In genomic region chr7:88664630-88665233, GRCh38 we compare ENCODE assay signal across 14 cellular contexts.
DNase-seq lines count a peak whose midpoint lies in the region; ATAC-seq and TF ChIP-seq lines count a peak whose summit lies in the region.
"Had no signal": no experiment of that assay in that cellular context is flagged by ENCODE, and none has a peak within 500 bp of the region (broad histone marks: within the 10 kb centered on the region; RNA-seq: fewer than 3 reads in every experiment).

No MANE protein-coding gene starts in this region.

- H3K27ac ChIP-seq in body of pancreas, result no peak overlapping the region
- no peak overlapping the region for H3K27ac ChIP-seq in MM.1S (ENCODE audit: low read length)
- H3K27ac ChIP-seq: SK-N-MC, transverse colon had no signal

- H3K4me2 ChIP-seq in MM.1S (ENCODE audit: low read depth, low read length), result no peak overlapping the region

- H3K9me3 Mint-ChIP-seq in activated T-cell treated with anti-CD3 and anti-CD28 coated beads, Interleukin-2, amount 50 U/mL, for 4 hours, result no peaks in the 10 kb centered on the region
- H3K9me3 Mint-ChIP-seq: brain had no signal

- H3K79me2 ChIP-seq in MM.1S (ENCODE audit: low read length), result no peaks in the 10 kb centered on the region

- H2AFZ ChIP-seq in MM.1S (ENCODE audit: low read length), result no peak overlapping the region

- H3K27me3 Mint-ChIP-seq in activated T-cell treated with anti-CD3 and anti-CD28 coated beads, Interleukin-2, amount 50 U/mL, for 4 hours (ENCODE audit: low read depth), result no peaks in the 10 kb centered on the region
- H3K27me3 Mint-ChIP-seq: brain had no signal

- TF ChIP-seq POLR2A in body of pancreas (IDR thresholded peaks at IDR 0.05), result no peak

- DNase-seq in AG08395 (ENCODE audit: low spot score), result peak; percentile 19
- DNase-seq in HPDE6-E6E7 (ENCODE audit: extremely low spot score), result peak; percentile 9
- DNase-seq in body of pancreas, result peak in 1 of 4 donors; percentile 25
- DNase-seq in iPS-NIHi11 (ENCODE audit: low spot score), result peak; percentile 48
- no peak for DNase-seq in activated naive CD4-positive, alpha-beta T cell treated with Interleukin-2 at 50 U/mL for 16 hours
- DNase-seq in activated T-cell treated with anti-CD3 and anti-CD28 coated beads, Interleukin-2, amount 50 U/mL, for 4 hours, result no peak
- no peak for DNase-seq in SHP77 treated with DMSO at 0.1 percent for 48 hours (lab: John Stamatoyannopoulos, UW)
- no peak for DNase-seq in MM.1S
- DNase-seq: activated CD4-positive, CD25-positive, alpha-beta regulatory T cell treated with anti-CD3 and anti-CD28 coated beads, Interleukin-2, amount 50 U/mL, for 72 hours; NCI-H187; stimulated activated CD4-positive, alpha-beta T cell treated with anti-CD3 and anti-CD28 coated beads, Interleukin-12 subunit alpha, Interleukin-12 subunit beta, amount 100 ng/mL, for 4 hours; transverse colon had no signal

- peak; percentile 40 for ATAC-seq in body of pancreas
- ATAC-seq in activated T-cell treated with anti-CD3 and anti-CD28 coated beads, Interleukin-2, amount 50 U/mL, for 4 hours, result no peak

- H3K36me3 Mint-ChIP-seq in activated T-cell treated with anti-CD3 and anti-CD28 coated beads, Interleukin-2, amount 50 U/mL, for 4 hours (ENCODE audit: insufficient read depth), result no peaks in the 10 kb centered on the region
- H3K36me3 Mint-ChIP-seq: brain had no signal

- no peaks in the 10 kb centered on the region for H3K27me3 ChIP-seq in body of pancreas
- H3K27me3 ChIP-seq in MM.1S (replicated peaks; ENCODE audit: insufficient read depth, low read length), result no peaks in the 10 kb centered on the region
- H3K27me3 ChIP-seq: transverse colon had no signal

- H3K9me2 ChIP-seq in MM.1S (replicated peaks; ENCODE audit: insufficient read depth, low read length), result no peaks in the 10 kb centered on the region

- no peak overlapping the region for H3K9ac ChIP-seq in MM.1S (ENCODE audit: low read length)

- H3F3A ChIP-seq in MM.1S (ENCODE audit: insufficient read depth, low read length), result no peaks in the 10 kb centered on the region

- H3K4me3 ChIP-seq in body of pancreas, result no peak overlapping the region
- no peak overlapping the region for H3K4me3 ChIP-seq in MM.1S (ENCODE audit: low read length)
- H3K4me3 ChIP-seq: SK-N-MC, transverse colon had no signal

- TF ChIP-seq CTCF in body of pancreas (IDR thresholded peaks at IDR 0.05) (no peak), MM.1S (IDR thresholded peaks at IDR 0.05; ENCODE audit: low read length) (no peak)

- 88 to 100% methylated on average over 1 of the region's 1 CpG for WGBS in body of pancreas, 2 donors

- H3K4me1 ChIP-seq in body of pancreas (peaks cover 19% of the 10 kb centered on the region), MM.1S (ENCODE audit: low read length) (no peaks in the 10 kb centered on the region)
- H3K4me1 ChIP-seq: transverse colon had no signal

- H3K36me3 ChIP-seq in body of pancreas (replicated peaks in 1 of 2; ENCODE audit: insufficient read depth in 1 of 2, low read depth in 2 of 2) (no peaks in the 10 kb centered on the region), MM.1S (replicated peaks; ENCODE audit: insufficient read depth, low read length) (no peaks in the 10 kb centered on the region)
- H3K36me3 ChIP-seq: transverse colon had no signal

- intact Hi-C loops in body of pancreas (cut with DNase I), result no loop called here

- no peak overlapping the region for H3K4me3 Mint-ChIP-seq in activated T-cell treated with anti-CD3 and anti-CD28 coated beads, Interleukin-2, amount 50 U/mL, for 4 hours
- H3K4me3 Mint-ChIP-seq: brain had no signal

- H3K9me3 ChIP-seq in body of pancreas (no peaks in the 10 kb centered on the region), MM.1S (replicated peaks; ENCODE audit: insufficient read depth, low read length) (no peaks in the 10 kb centered on the region; the same call in 1 of the 2 replicates)
- H3K9me3 ChIP-seq: transverse colon had no signal

- no peaks in the 10 kb centered on the region for H3K4me1 Mint-ChIP-seq in activated T-cell treated with anti-CD3 and anti-CD28 coated beads, Interleukin-2, amount 50 U/mL, for 4 hours (ENCODE audit: low read depth)
- H3K4me1 Mint-ChIP-seq: brain had no signal

- no peaks in the 10 kb centered on the region for H4K20me1 ChIP-seq in MM.1S (ENCODE audit: insufficient read depth, low read length)

Comparison
In these comparisons a context has a peak if more than half of its experiments do, and no peak if none do; other contexts are left out.
1. DNase-seq: peak in AG08395 (single experiment), HPDE6-E6E7 (single experiment) and iPS-NIHi11 (single experiment); none in activated naive CD4-positive, alpha-beta T cell treated with Interleukin-2 at 50 U/mL for 16 hours (single experiment), activated T-cell treated with anti-CD3 and anti-CD28 coated beads, Interleukin-2, amount 50 U/mL, for 4 hours (single experiment), SHP77 treated with DMSO at 0.1 percent for 48 hours (single experiment) and MM.1S (single experiment).